ENCODE assay signal across 22 cellular contexts in the genomic region with DNA sequence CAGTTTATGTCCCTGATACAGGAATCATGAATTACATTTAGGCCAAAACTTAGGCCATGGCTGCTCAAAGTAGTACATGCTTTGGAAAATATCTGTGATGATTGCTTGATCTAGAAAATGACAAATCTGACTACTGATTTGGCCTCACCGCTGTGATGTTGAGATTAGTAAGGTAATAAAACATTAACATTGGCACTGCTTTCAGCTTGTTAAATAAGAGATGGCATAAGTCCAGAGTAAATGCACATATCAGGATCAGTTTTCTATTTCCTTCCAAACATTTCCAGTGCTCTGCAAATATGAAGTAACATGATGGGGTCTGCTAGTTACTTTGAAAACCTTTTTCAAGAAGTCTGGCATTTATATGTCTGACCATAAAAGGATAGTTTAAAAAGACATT.
DNase-seq lines count a peak whose midpoint lies in the region; ATAC-seq, FAIRE-seq and TF ChIP-seq lines count a peak whose summit lies in the region.
"Had no signal": no experiment of that assay in that cellular context is flagged by ENCODE, and none has a peak within 500 bp of the region (broad histone marks: within the 10 kb centered on the region; RNA-seq: fewer than 3 reads in every experiment).

No MANE protein-coding gene starts in this region.

- no peak overlapping the region for H3K4me3 ChIP-seq in right lobe of liver
- no peak overlapping the region for H3K4me3 ChIP-seq in HepG2 (replicated peaks in 1 of 3; ENCODE audit: insufficient read depth in 1 of 3, low read depth in 2 of 3, low read length in 3 of 3)
- H3K4me3 ChIP-seq in PC-3 (ENCODE audit: low read length) = no peak overlapping the region

- no peaks in the 10 kb centered on the region for H3K79me2 ChIP-seq in HepG2 (ENCODE audit: insufficient read depth, low read length)
- H3K79me2 ChIP-seq in PC-3 (ENCODE audit: low read length) = no peaks in the 10 kb centered on the region

- H3K4me1 ChIP-seq in right lobe of liver (no peaks in the 10 kb centered on the region), HepG2 (ENCODE audit: insufficient read depth, low read length) (no peaks in the 10 kb centered on the region), PC-3 (ENCODE audit: insufficient read depth, low read length) (no peaks in the 10 kb centered on the region)

- CTCF ChIA-PET in HepG2 (lab: Yijun Ruan, JAX; ENCODE audit: low intra/inter-chr PET ratio, low total read pairs) = no interaction called here
- CTCF ChIA-PET in PC-3 (lab: Charles Lee) = no interaction called here

- H4K20me1 ChIP-seq in HepG2 (ENCODE audit: insufficient read depth, low read length) (no peaks in the 10 kb centered on the region), PC-3 (ENCODE audit: low read length) (no peaks in the 10 kb centered on the region)

- BruUV-seq in HepG2 (replicated peaks; lab: Mats Ljungman, UMichigan) = no TSS peak
- no TSS peak for BruUV-seq in PC-3 (replicated peaks; lab: Mats Ljungman, UMichigan)

- WGBS in right lobe of liver (ENCODE audit: insufficient coverage, low coverage, low lambda C conversion rate, missing lambda C conversion rate) = 21% methylated on average over 1 of the region's 1 CpG
- 100% methylated on average over 1 of the region's 1 CpG for WGBS in HepG2 (ENCODE audit: low lambda C conversion rate)

- H2AFZ ChIP-seq in HepG2 (ENCODE audit: low read length) (no peak overlapping the region), PC-3 (ENCODE audit: low read length) (no peak overlapping the region)

- TF ChIP-seq CTCF in right lobe of liver (IDR thresholded peaks at IDR 0.05) (no peak), HepG2 (CRISPR knock-in tag; IDR thresholded peaks at IDR 0.05) (no peak), PC-3 (conservative IDR thresholded peaks at IDR 0.05; ENCODE audit: low read depth, low read length) (no peak)

- H3K27ac ChIP-seq in right lobe of liver (no peak overlapping the region), HepG2 (ENCODE audit: extremely low read length, insufficient read depth, low read length) (no peak overlapping the region), PC-3 (ENCODE audit: low read length) (no peak overlapping the region)
- H3K27ac ChIP-seq: HL-60 had no signal

- no peak for TF ChIP-seq EP300 in HepG2 (IDR thresholded peaks at IDR 0.05; ENCODE audit: low read depth in 2 of 2, low read length in 2 of 2)
- TF ChIP-seq EP300 in HepG2 (CRISPR knock-in tag; IDR thresholded peaks at IDR 0.05; ENCODE audit: borderline replicate concordance) = no peak

- no peaks in the 10 kb centered on the region for H3K9me3 ChIP-seq in right lobe of liver
- H3K9me3 ChIP-seq in HepG2 (ENCODE audit: low read length) = no peaks in the 10 kb centered on the region
- no peaks in the 10 kb centered on the region for H3K9me3 ChIP-seq in PC-3 (ENCODE audit: low read length)

- no peaks in the 10 kb centered on the region for H3K9me2 ChIP-seq in PC-3 (replicated peaks; ENCODE audit: low read length)

- intact Hi-C loops in right lobe of liver (cut with DNase I) (no loop called here), HepG2 (cut with micrococcal nuclease; ENCODE audit: unreplicated experiment) (no loop called here), PC-3 (cut with micrococcal nuclease) (no loop called here), cardiac septum (cut with DNase I) (no loop called here)

- FAIRE-seq in HepG2 (lab: Jason Lieb, UNC) = no peak
- FAIRE-seq: A204.1, GM12892, HTR-8/SVneo had no signal

- in situ Hi-C loops in HepG2 (cut with HindIII; ENCODE audit: extremely low pct_ligation_motif_present, low pct_unique_long_range_greater_than_20kb) = no loop called here

- H3K4me2 ChIP-seq in HepG2 (ENCODE audit: low read depth, low read length) (no peak overlapping the region), PC-3 (ENCODE audit: low read length) (no peak overlapping the region)

- ATAC-seq in right lobe of liver (peak in 3 of 4 donors; percentile 44 to 69 (median 68)), HepG2 (no peak), PC-3 (no peak; the same call in 1 of the 2 replicates)
- ATAC-seq: HCT116 had no signal

- no peak for DNase-seq in right lobe of liver
- no peak for DNase-seq in HepG2 (ENCODE audit: low spot score)
- DNase-seq in NCI-H2081 treated with DMSO at 0.1 percent for 48 hours (lab: John Stamatoyannopoulos, UW) = peak; percentile 53
- DNase-seq in PC-3 = peak; percentile 10
- DNase-seq in foreskin melanocyte = no peak
- no peak for DNase-seq in GDM1 (lab: John Stamatoyannopoulos, UW)
- DNase-seq in NCI-H146 (lab: John Stamatoyannopoulos, UW) = no peak
- DNase-seq in cardiac septum (ENCODE audit: low spot score) = no peak
- DNase-seq: CD4-positive, alpha-beta memory T cell; GOT3; Kasumi-1; MM.1S; NCI-H2107; NCI-H226; NCI-H526 treated with DMSO at 0.1 percent for 48 hours; Right ventricle myocardium superior; SW 1271 had no signal

- H3F3A ChIP-seq in PC-3 (ENCODE audit: low read length, unreplicated experiment) = no peaks in the 10 kb centered on the region

- TF ChIP-seq POLR2A in right lobe of liver (IDR thresholded peaks at IDR 0.05) (no peak), HepG2 (IDR thresholded peaks at IDR 0.05; ENCODE audit: insufficient read depth in 1 of 2, low read depth in 2 of 2, low read length in 2 of 2) (no peak)

- no peaks in the 10 kb centered on the region for H3K27me3 ChIP-seq in right lobe of liver
- no peaks in the 10 kb centered on the region for H3K27me3 ChIP-seq in HepG2 (ENCODE audit: control insufficient read depth in 1 of 2, insufficient read depth in 2 of 2, low read length in 2 of 2)
- no peaks in the 10 kb centered on the region for H3K27me3 ChIP-seq in PC-3 (ENCODE audit: low read length)

- no peaks in the 10 kb centered on the region for H3K36me3 ChIP-seq in right lobe of liver
- H3K36me3 ChIP-seq in HepG2 (replicated peaks in 1 of 2; ENCODE audit: control insufficient read depth in 1 of 2, insufficient read depth in 2 of 2, low read length in 2 of 2) = no peaks in the 10 kb centered on the region
- no peaks in the 10 kb centered on the region for H3K36me3 ChIP-seq in PC-3 (ENCODE audit: low read depth, low read length)

- POLR2A ChIA-PET in HepG2 (lab: Yijun Ruan, JAX) = no interaction called here
- POLR2A ChIA-PET in PC-3 (lab: Charles Lee; ENCODE audit: unreplicated experiment) = no interaction called here

- no peak for TF ChIP-seq RAD21 in HepG2 (CRISPR knock-in tag; IDR thresholded peaks at IDR 0.05)

- H3K9ac ChIP-seq in HepG2 (ENCODE audit: insufficient read depth, low read depth, low read length) = no peak overlapping the region
- no peak overlapping the region for H3K9ac ChIP-seq in PC-3 (ENCODE audit: low read length)

TF ChIP-seq in HepG2, 621 proteins besides CTCF, POLR2A, EP300 and RAD21 (continues in another document):
- TF ChIP-seq ZNF724P (CRISPR knock-in tag; IDR thresholded peaks at IDR 0.05; ENCODE audit: borderline replicate concordance) (no peak), YEATS4 (CRISPR knock-in tag; IDR thresholded peaks at IDR 0.05; ENCODE audit: borderline replicate concordance) (no peak), MTA1 (CRISPR knock-in tag; IDR thresholded peaks at IDR 0.05; ENCODE audit: borderline replicate concordance) (no peak), SMC3 (IDR thresholded peaks at IDR 0.05; ENCODE audit: low read length) (no peak), FIP1L1 (IDR thresholded peaks at IDR 0.05; ENCODE audit: borderline replicate concordance, insufficient read depth, low read depth, low read length) (no peak), FOXA3 (CRISPR knock-in tag; IDR thresholded peaks at IDR 0.05) (no peak), MXD3 (CRISPR knock-in tag; IDR thresholded peaks at IDR 0.05) (no peak), DBP (CRISPR knock-in tag; IDR thresholded peaks at IDR 0.05; ENCODE audit: not compliant biosample characterization) (no peak)
- TF ChIP-seq, protein P1, sequence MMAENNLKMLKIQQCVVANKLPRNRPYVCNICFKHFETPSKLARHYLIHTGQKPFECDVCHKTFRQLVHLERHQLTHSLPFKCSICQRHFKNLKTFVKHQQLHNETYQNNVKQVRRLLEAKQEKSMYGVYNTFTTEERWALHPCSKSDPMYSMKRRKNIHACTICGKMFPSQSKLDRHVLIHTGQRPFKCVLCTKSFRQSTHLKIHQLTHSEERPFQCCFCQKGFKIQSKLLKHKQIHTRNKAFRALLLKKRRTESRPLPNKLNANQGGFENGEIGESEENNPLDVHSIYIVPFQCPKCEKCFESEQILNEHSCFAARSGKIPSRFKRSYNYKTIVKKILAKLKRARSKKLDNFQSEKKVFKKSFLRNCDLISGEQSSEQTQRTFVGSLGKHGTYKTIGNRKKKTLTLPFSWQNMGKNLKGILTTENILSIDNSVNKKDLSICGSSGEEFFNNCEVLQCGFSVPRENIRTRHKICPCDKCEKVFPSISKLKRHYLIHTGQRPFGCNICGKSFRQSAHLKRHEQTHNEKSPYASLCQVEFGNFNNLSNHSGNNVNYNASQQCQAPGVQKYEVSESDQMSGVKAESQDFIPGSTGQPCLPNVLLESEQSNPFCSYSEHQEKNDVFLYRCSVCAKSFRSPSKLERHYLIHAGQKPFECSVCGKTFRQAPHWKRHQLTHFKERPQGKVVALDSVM (CRISPR knock-in tag; IDR thresholded peaks at IDR 0.05) = no peak

Comparison
In these comparisons a context has a peak if more than half of its experiments do, and no peak if none do; other contexts are left out.
1. ATAC-seq: peak in right lobe of liver (3 of 4); none in HepG2 (single experiment) and PC-3 (single experiment).
2. DNase-seq: peak in NCI-H2081 treated with DMSO at 0.1 percent for 48 hours (single experiment) and PC-3 (single experiment); none in right lobe of liver (0 of 3), HepG2 (single experiment), foreskin melanocyte (single experiment), GDM1 (single experiment), NCI-H146 (single experiment) and cardiac septum (single experiment).